In genomic region chr6:30830438-30830837, GRCh38 we compare ENCODE assay signal across 10 cellular contexts. TPM values are rescaled to one million over a fixed set of nuclear protein-coding genes. Genes with fewer than 3 reads are reported as not detected.
DNase-seq lines count a peak whose midpoint lies in the region; ATAC-seq and TF ChIP-seq lines count a peak whose summit lies in the region.
"Had no signal": no experiment of that assay in that cellular context is flagged by ENCODE, and none has a peak within 500 bp of the region (broad histone marks: within the 10 kb centered on the region; RNA-seq: fewer than 3 reads in every experiment).

No MANE protein-coding gene starts in this region.

- peaks cover 20% of the 10 kb centered on the region for H3K36me3 Mint-ChIP-seq in CD4-positive, CD25-positive, alpha-beta regulatory T cell
- no peaks in the 10 kb centered on the region for H3K36me3 Mint-ChIP-seq in activated naive CD8-positive, alpha-beta T cell treated with anti-CD3 and anti-CD28 coated beads, Interleukin-2, amount 50 U/mL, for 24 hours (ENCODE audit: low read depth)
- no peaks in the 10 kb centered on the region for H3K36me3 Mint-ChIP-seq in natural killer cell

- peak overlapping the region; percentile 78 for H3K27ac ChIP-seq in CD4-positive, CD25-positive, alpha-beta regulatory T cell (ENCODE audit: insufficient read depth, low read length, poor library complexity, severe bottlenecking)
- H3K27ac ChIP-seq in sigmoid colon = peak overlapping the region in 2 of 4 donors; percentile 2 to 36

- TF ChIP-seq POLR2A in NB4 (IDR thresholded peaks at IDR 0.05; ENCODE audit: extremely low read depth, insufficient read length) (no peak), sigmoid colon (IDR thresholded peaks at IDR 0.05) (no peak)

- H3K4me1 Mint-ChIP-seq in CD4-positive, CD25-positive, alpha-beta regulatory T cell = peaks cover 17 to 86% (median 56%) of the 10 kb centered on the region in 4 donors
- H3K4me1 Mint-ChIP-seq in activated naive CD8-positive, alpha-beta T cell treated with anti-CD3 and anti-CD28 coated beads, Interleukin-2, amount 50 U/mL, for 24 hours = peaks cover 74% of the 10 kb centered on the region
- peaks cover 6 to 60% of the 10 kb centered on the region in 2 donors for H3K4me1 Mint-ChIP-seq in natural killer cell

- intact Hi-C loops in natural killer cell (cut with micrococcal nuclease) (no loop called here), sigmoid colon (cut with DNase I) (no loop called here)

- no peaks in the 10 kb centered on the region for H3K27me3 ChIP-seq in CD4-positive, CD25-positive, alpha-beta regulatory T cell (ENCODE audit: control insufficient read depth, insufficient read depth, low read length)
- no peaks in the 10 kb centered on the region for H3K27me3 ChIP-seq in sigmoid colon
- H3K27me3 ChIP-seq: heart left ventricle had no signal

- WGBS in sigmoid colon, 2 donors = 33 to 78% methylated on average over 3 of the region's 3 CpGs

- no peaks in the 10 kb centered on the region for H3K9me3 Mint-ChIP-seq in CD4-positive, CD25-positive, alpha-beta regulatory T cell
- no peaks in the 10 kb centered on the region for H3K9me3 Mint-ChIP-seq in activated naive CD8-positive, alpha-beta T cell treated with anti-CD3 and anti-CD28 coated beads, Interleukin-2, amount 50 U/mL, for 24 hours
- no peaks in the 10 kb centered on the region for H3K9me3 Mint-ChIP-seq in natural killer cell

- H3K27ac Mint-ChIP-seq in CD4-positive, CD25-positive, alpha-beta regulatory T cell = peak overlapping the region; percentile 94 to 99 (median 97)
- H3K27ac Mint-ChIP-seq in activated naive CD8-positive, alpha-beta T cell treated with anti-CD3 and anti-CD28 coated beads, Interleukin-2, amount 50 U/mL, for 24 hours = peak overlapping the region; percentile 96
- peak overlapping the region in 1 of 2 donors; percentile 79 for H3K27ac Mint-ChIP-seq in natural killer cell

- no peaks in the 10 kb centered on the region for H3K9me3 ChIP-seq in CD4-positive, CD25-positive, alpha-beta regulatory T cell (ENCODE audit: control insufficient read depth in 2 of 2, low read length in 2 of 2)
- H3K9me3 ChIP-seq in sigmoid colon = no peaks in the 10 kb centered on the region
- H3K9me3 ChIP-seq: heart left ventricle had no signal

- DNase-seq in CD4-positive, CD25-positive, alpha-beta regulatory T cell = peak in 2 of 3 donors; percentile 18 to 74
- DNase-seq in NB4 (ENCODE audit: low read depth) (peak; percentile 65), natural killer cell (no peak), sigmoid colon (no peak), iPS-NIHi7 (ENCODE audit: extremely low spot score) (no peak), NCI-H526 treated with DMSO at 0.1 percent for 48 hours (lab: John Stamatoyannopoulos, UW) (no peak), C1 segment of cervical spinal cord (lab: John Stamatoyannopoulos, UW) (no peak)
- DNase-seq in activated naive CD8-positive, alpha-beta T cell treated with anti-CD3 and anti-CD28 coated beads, Interleukin-2, amount 50 U/mL, for 24 hours = no peak
- DNase-seq: heart left ventricle; stimulated activated naive CD4-positive, alpha-beta T cell treated with Interleukin-2 at 50 U/mL for 16 hours had no signal

- TF ChIP-seq CTCF in NB4 (IDR thresholded peaks at IDR 0.05; ENCODE audit: low read depth, low read length) (no peak), natural killer cell (IDR thresholded peaks at IDR 0.05) (no peak), sigmoid colon (IDR thresholded peaks at IDR 0.05) (no peak)

- TF ChIP-seq EP300 in sigmoid colon (IDR thresholded peaks at IDR 0.05) = no peak

- peak overlapping the region; percentile 91 to 100 (median 96) for H3K4me3 Mint-ChIP-seq in CD4-positive, CD25-positive, alpha-beta regulatory T cell
- peak overlapping the region; percentile 81 for H3K4me3 Mint-ChIP-seq in activated naive CD8-positive, alpha-beta T cell treated with anti-CD3 and anti-CD28 coated beads, Interleukin-2, amount 50 U/mL, for 24 hours
- H3K4me3 Mint-ChIP-seq in natural killer cell = peak overlapping the region; percentile 91

- no peaks in the 10 kb centered on the region for H3K27me3 Mint-ChIP-seq in CD4-positive, CD25-positive, alpha-beta regulatory T cell
- no peaks in the 10 kb centered on the region for H3K27me3 Mint-ChIP-seq in activated naive CD8-positive, alpha-beta T cell treated with anti-CD3 and anti-CD28 coated beads, Interleukin-2, amount 50 U/mL, for 24 hours
- H3K27me3 Mint-ChIP-seq in natural killer cell (ENCODE audit: low read depth in 2 of 2) = peaks cover 0 to 10% of the 10 kb centered on the region in 2 donors

- H3K4me3 ChIP-seq in CD4-positive, CD25-positive, alpha-beta regulatory T cell (ENCODE audit: low read depth, low read length) = peak overlapping the region; percentile 97
- no peak overlapping the region for H3K4me3 ChIP-seq in NB4 (ENCODE audit: low read depth, low read length)
- H3K4me3 ChIP-seq in sigmoid colon = no peak overlapping the region

- H3K36me3 ChIP-seq in CD4-positive, CD25-positive, alpha-beta regulatory T cell (ENCODE audit: control insufficient read depth, insufficient read depth, low read length) = peaks cover 7% of the 10 kb centered on the region
- H3K36me3 ChIP-seq in sigmoid colon = no peaks in the 10 kb centered on the region
- H3K36me3 ChIP-seq: heart left ventricle had no signal

- peaks cover 63% of the 10 kb centered on the region for H3K4me1 ChIP-seq in CD4-positive, CD25-positive, alpha-beta regulatory T cell (ENCODE audit: control insufficient read depth, insufficient read depth, low read length, poor library complexity, severe bottlenecking)
- H3K4me1 ChIP-seq in sigmoid colon = peaks cover 0 to 29% (median 20%) of the 10 kb centered on the region in 4 donors

- ATAC-seq in CD4-positive, CD25-positive, alpha-beta regulatory T cell (ENCODE audit: low read depth in 2 of 2) = peak in 1 of 2 donors; percentile 32
- ATAC-seq in activated naive CD8-positive, alpha-beta T cell treated with anti-CD3 and anti-CD28 coated beads, Interleukin-2, amount 50 U/mL, for 24 hours = no peak
- peak in 2 of 3 donors; percentile 39 to 40 for ATAC-seq in natural killer cell
- ATAC-seq: heart left ventricle had no signal

RNA-seq across cellular contexts. Expression of gene DDR1, which starts 53.9 kb away (rescaled TPM):
- 5.0 TPM for total RNA-seq in CD4-positive, CD25-positive, alpha-beta regulatory T cell
- polyA plus RNA-seq in CD4-positive, CD25-positive, alpha-beta regulatory T cell = 1 to 10 TPM; 1.2 to 3.5 (median 1.9) TPM
- total RNA-seq in natural killer cell = 1 to 10 TPM; 2.6 to 7.4 (median 5.2) TPM
- total RNA-seq in sigmoid colon = 10 to 100 TPM in 2 of 4 donors, 1 to 10 TPM in 2; 7.9 to 25.2 (median 13.6) TPM
- 100 to 1,000 TPM in 1 of 3 donors, 10 to 100 TPM in 2; 25.7 to 110 (median 27.0) TPM for polyA plus RNA-seq in sigmoid colon

Comparison
In these comparisons a context has a peak if more than half of its experiments do, and no peak if none do; other contexts are left out.
1. DNase-seq: peak in CD4-positive, CD25-positive, alpha-beta regulatory T cell (2 of 3) and NB4 (single experiment); none in activated naive CD8-positive, alpha-beta T cell treated with anti-CD3 and anti-CD28 coated beads, Interleukin-2, amount 50 U/mL, for 24 hours (single experiment), natural killer cell (single experiment), sigmoid colon (single experiment), iPS-NIHi7 (single experiment), NCI-H526 treated with DMSO at 0.1 percent for 48 hours (single experiment) and C1 segment of cervical spinal cord (0 of 14).
2. Peak in every context shown above with its lines, with median percentiles within 50 percentile points of each other: H3K4me3 Mint-ChIP-seq.